In genomic region chr9:124180557-124180956, GRCh38 we compare ENCODE assay signal across 15 cellular contexts.
DNase-seq lines count a peak whose midpoint lies in the region; ATAC-seq and TF ChIP-seq lines count a peak whose summit lies in the region.
"Had no signal": no experiment of that assay in that cellular context is flagged by ENCODE, and none has a peak within 500 bp of the region (broad histone marks: within the 10 kb centered on the region; RNA-seq: fewer than 3 reads in every experiment).

No MANE protein-coding gene starts in this region.

- intact Hi-C loops in left ventricle myocardium superior (cut with micrococcal nuclease) = no loop called here

- H3K27me3 ChIP-seq in SJCRH30 (no peaks in the 10 kb centered on the region), tibial nerve (peaks cover 0 to 6% of the 10 kb centered on the region in 2 donors)

- H3K4me1 ChIP-seq in SJCRH30 (no peaks in the 10 kb centered on the region), tibial nerve (peaks cover 0 to 9% (median 0%) of the 10 kb centered on the region in 4 donors)

- ATAC-seq in left ventricle myocardium superior (no peak), GM21737 (IDR thresholded peaks at IDR 0.05; ENCODE audit: unreplicated experiment) (no peak)
- ATAC-seq: GM12878 had no signal

- 11% methylated on average over 7 of the region's 7 CpGs for WGBS in tibial nerve, 2 donors

- H3K4me3 ChIP-seq in SJCRH30 (no peak overlapping the region), tibial nerve (no peak overlapping the region)
- H3K4me3 ChIP-seq: GM12878, thoracic aorta had no signal

- TF ChIP-seq CTCF in tibial nerve (IDR thresholded peaks at IDR 0.05) = no peak

- DNase-seq in NCI-H1436 (lab: John Stamatoyannopoulos, UW) (peak; percentile 13), NCI-H1436 treated with DMSO at 0.1 percent for 48 hours (lab: John Stamatoyannopoulos, UW) (no peak), SJCRH30 (peak; percentile 25 to 31), left ventricle myocardium superior (peak; percentile 63), tibial nerve (ENCODE audit: low spot score in 2 of 2) (peak; percentile 46 to 48), SKM-1 treated with dmso at 0.1 percent for 144 hours (lab: John Stamatoyannopoulos, UW; ENCODE audit: unreplicated experiment) (no peak), activated T-cell treated with anti-CD3 and anti-CD28 coated beads for 4 hours (no peak)
- DNase-seq: 8988T; activated naive CD4-positive, alpha-beta T cell; mesenchymal stem cell; NCI-H226 had no signal

- TF ChIP-seq EP300 in tibial nerve (IDR thresholded peaks at IDR 0.05) = no peak

- no peaks in the 10 kb centered on the region for H3K36me3 ChIP-seq in SJCRH30
- no peaks in the 10 kb centered on the region for H3K36me3 ChIP-seq in tibial nerve
- H3K36me3 ChIP-seq: thoracic aorta had no signal

- TF ChIP-seq POLR2A in tibial nerve (IDR thresholded peaks at IDR 0.05) = no peak

- H3K9me3 ChIP-seq in SJCRH30 (replicated peaks) (0 out of 2 replicates have a peak, but pooled peaks cover 3% of the 10 kb centered on the region), tibial nerve (no peaks in the 10 kb centered on the region)
- H3K9me3 ChIP-seq: thoracic aorta had no signal

- H3K27ac ChIP-seq in SJCRH30 (no peak overlapping the region), tibial nerve (no peak overlapping the region)
- H3K27ac ChIP-seq: thoracic aorta, VCaP had no signal

Comparison
In these comparisons a context has a peak if more than half of its experiments do, and no peak if none do; other contexts are left out.
1. DNase-seq: peak in NCI-H1436 (single experiment), SJCRH30 (2 of 2), left ventricle myocardium superior (single experiment) and tibial nerve (2 of 2); none in NCI-H1436 treated with DMSO at 0.1 percent for 48 hours (single experiment), SKM-1 treated with dmso at 0.1 percent for 144 hours (single experiment) and activated T-cell treated with anti-CD3 and anti-CD28 coated beads for 4 hours (single experiment).